18 cellular contexts compared by ENCODE assay signal in genomic region chrX:1763294-1763693, GRCh38.
DNase-seq lines count a peak whose midpoint lies in the region; ATAC-seq, FAIRE-seq and TF ChIP-seq lines count a peak whose summit lies in the region.
"Had no signal": no experiment of that assay in that cellular context is flagged by ENCODE, and none has a peak within 500 bp of the region (broad histone marks: within the 10 kb centered on the region; RNA-seq: fewer than 3 reads in every experiment).

No MANE protein-coding gene starts in this region.

- H3K27me3 ChIP-seq in HepG2 (ENCODE audit: control insufficient read depth in 1 of 2, insufficient read depth in 2 of 2, low read length in 2 of 2) (no peaks in the 10 kb centered on the region), right lobe of liver (no peaks in the 10 kb centered on the region), MG63 (no peaks in the 10 kb centered on the region)
- H3K27me3 ChIP-seq: BLaER1 had no signal

- TF ChIP-seq POLR2A in HepG2 (IDR thresholded peaks at IDR 0.05; ENCODE audit: insufficient read depth in 1 of 2, low read depth in 2 of 2, low read length in 2 of 2) = no peak
- TF ChIP-seq POLR2A in right lobe of liver (IDR thresholded peaks at IDR 0.05) = no peak

- no peak overlapping the region for H2AFZ ChIP-seq in HepG2 (ENCODE audit: low read length)

- H3K9ac ChIP-seq in HepG2 (ENCODE audit: insufficient read depth, low read depth, low read length) = no peak overlapping the region
- H3K9ac ChIP-seq: BLaER1 had no signal

- peak overlapping the region; percentile 41 for H3K4me3 Mint-ChIP-seq in activated T-helper 17 cell treated with anti-CD3 and anti-CD28 coated beads, Interleukin-2, amount 50 U/mL, for 72 hours
- no peak overlapping the region for H3K4me3 Mint-ChIP-seq in activated naive CD8-positive, alpha-beta T cell treated with anti-CD3 and anti-CD28 coated beads for 36 hours

- intact Hi-C loops in HepG2 (cut with micrococcal nuclease; ENCODE audit: unreplicated experiment) (no loop called here), right lobe of liver (cut with DNase I) (no loop called here)

- H3K27ac ChIP-seq in HepG2 (ENCODE audit: extremely low read length, insufficient read depth, low read length) (no peak overlapping the region), right lobe of liver (no peak overlapping the region)
- H3K27ac ChIP-seq: BLaER1 had no signal

- ATAC-seq in HepG2 = no peak
- ATAC-seq in right lobe of liver = no peak
- ATAC-seq in activated T-helper 17 cell treated with anti-CD3 and anti-CD28 coated beads, Interleukin-2, amount 50 U/mL, for 72 hours (replicated peaks) = peak; percentile 51
- no peak for ATAC-seq in HG02571 (IDR thresholded peaks at IDR 0.05; ENCODE audit: unreplicated experiment)
- ATAC-seq: K562 had no signal

- H3K36me3 Mint-ChIP-seq in activated T-helper 17 cell treated with anti-CD3 and anti-CD28 coated beads, Interleukin-2, amount 50 U/mL, for 72 hours (ENCODE audit: low read depth) = peaks cover 19% of the 10 kb centered on the region
- peaks cover 45% of the 10 kb centered on the region for H3K36me3 Mint-ChIP-seq in activated naive CD8-positive, alpha-beta T cell treated with anti-CD3 and anti-CD28 coated beads for 36 hours

- CTCF ChIA-PET in HepG2 (lab: Yijun Ruan, JAX; ENCODE audit: low intra/inter-chr PET ratio, low total read pairs) = no interaction called here

- TF ChIP-seq CTCF in HepG2 (CRISPR knock-in tag; IDR thresholded peaks at IDR 0.05) (no peak), right lobe of liver (IDR thresholded peaks at IDR 0.05) (no peak)

- H3K9me3 ChIP-seq in HepG2 (ENCODE audit: low read length) (peaks cover 24% of the 10 kb centered on the region), right lobe of liver (no peaks in the 10 kb centered on the region), MG63 (peaks cover 17% of the 10 kb centered on the region)

- FAIRE-seq in HepG2 (lab: Jason Lieb, UNC) = no peak
- FAIRE-seq: GM18507, K562, RCC 7860 had no signal

- WGBS in HepG2 (ENCODE audit: low lambda C conversion rate) = 56% methylated on average over 1 of the region's 5 CpGs
- 21% methylated on average over 4 of the region's 5 CpGs for WGBS in right lobe of liver (ENCODE audit: insufficient coverage, low coverage, low lambda C conversion rate, missing lambda C conversion rate)

- POLR2A ChIA-PET in HepG2 (lab: Yijun Ruan, JAX) = no interaction called here

- H3K4me1 ChIP-seq in HepG2 (ENCODE audit: insufficient read depth, low read length) (no peaks in the 10 kb centered on the region), right lobe of liver (no peaks in the 10 kb centered on the region)
- H3K4me1 ChIP-seq: BLaER1 had no signal

- peaks cover 8% of the 10 kb centered on the region for H3K9me3 Mint-ChIP-seq in activated T-helper 17 cell treated with anti-CD3 and anti-CD28 coated beads, Interleukin-2, amount 50 U/mL, for 72 hours
- H3K9me3 Mint-ChIP-seq in activated naive CD8-positive, alpha-beta T cell treated with anti-CD3 and anti-CD28 coated beads for 36 hours = peaks cover 21% of the 10 kb centered on the region

- H3K79me2 ChIP-seq in HepG2 (ENCODE audit: insufficient read depth, low read length) = no peaks in the 10 kb centered on the region

- peak overlapping the region; percentile 82 for H3K27ac Mint-ChIP-seq in activated T-helper 17 cell treated with anti-CD3 and anti-CD28 coated beads, Interleukin-2, amount 50 U/mL, for 72 hours
- no peak overlapping the region for H3K27ac Mint-ChIP-seq in activated naive CD8-positive, alpha-beta T cell treated with anti-CD3 and anti-CD28 coated beads for 36 hours

- no TSS peak for BruUV-seq in HepG2 (replicated peaks; lab: Mats Ljungman, UMichigan)

- H4K20me1 ChIP-seq in HepG2 (ENCODE audit: insufficient read depth, low read length) = no peaks in the 10 kb centered on the region
- H4K20me1 ChIP-seq: BLaER1 had no signal

- no peak overlapping the region for H3K4me2 ChIP-seq in HepG2 (ENCODE audit: low read depth, low read length)
- H3K4me2 ChIP-seq: BLaER1 had no signal

- no peak for TF ChIP-seq EP300 in HepG2 (IDR thresholded peaks at IDR 0.05; ENCODE audit: low read depth in 2 of 2, low read length in 2 of 2)
- TF ChIP-seq EP300 in HepG2 (CRISPR knock-in tag; IDR thresholded peaks at IDR 0.05; ENCODE audit: borderline replicate concordance) = no peak

- in situ Hi-C loops in HepG2 (cut with HindIII; ENCODE audit: extremely low pct_ligation_motif_present, low pct_unique_long_range_greater_than_20kb) = no loop called here

- H3K4me1 Mint-ChIP-seq in activated T-helper 17 cell treated with anti-CD3 and anti-CD28 coated beads, Interleukin-2, amount 50 U/mL, for 72 hours = no peaks in the 10 kb centered on the region
- no peaks in the 10 kb centered on the region for H3K4me1 Mint-ChIP-seq in activated naive CD8-positive, alpha-beta T cell treated with anti-CD3 and anti-CD28 coated beads for 36 hours

- H3K36me3 ChIP-seq in HepG2 (replicated peaks in 1 of 2; ENCODE audit: control insufficient read depth in 1 of 2, insufficient read depth in 2 of 2, low read length in 2 of 2) = no peaks in the 10 kb centered on the region
- H3K36me3 ChIP-seq in right lobe of liver = no peaks in the 10 kb centered on the region
- H3K36me3 ChIP-seq in MG63 = no peaks in the 10 kb centered on the region
- H3K36me3 ChIP-seq: BLaER1 had no signal

- no peak for DNase-seq in HepG2 (ENCODE audit: low spot score)
- no peak for DNase-seq in right lobe of liver
- DNase-seq in MG63 = peak; percentile 30
- no peak for DNase-seq in activated effector memory CD4-positive, alpha-beta T cell treated with Interleukin-2 at 50 U/mL for 16 hours
- no peak for DNase-seq in activated naive CD8-positive, alpha-beta T cell treated with anti-CD3 and anti-CD28 coated beads for 36 hours
- DNase-seq: DMS53, HCEC 1CT, NCI-H1417, NCI-H1930, NCI-H2171, NCI-H82, SHP77 treated with DMSO at 0.1 percent for 48 hours had no signal

- no peak overlapping the region for H3K4me3 ChIP-seq in HepG2 (replicated peaks in 1 of 3; ENCODE audit: insufficient read depth in 1 of 3, low read depth in 2 of 3, low read length in 3 of 3)
- no peak overlapping the region for H3K4me3 ChIP-seq in right lobe of liver
- no peak overlapping the region for H3K4me3 ChIP-seq in MG63
- H3K4me3 ChIP-seq: BLaER1, K562 had no signal

- TF ChIP-seq RAD21 in HepG2 (CRISPR knock-in tag; IDR thresholded peaks at IDR 0.05) = no peak

- H3K27me3 Mint-ChIP-seq in activated T-helper 17 cell treated with anti-CD3 and anti-CD28 coated beads, Interleukin-2, amount 50 U/mL, for 72 hours = no peaks in the 10 kb centered on the region
- no peaks in the 10 kb centered on the region for H3K27me3 Mint-ChIP-seq in activated naive CD8-positive, alpha-beta T cell treated with anti-CD3 and anti-CD28 coated beads for 36 hours

TF ChIP-seq in HepG2, 621 proteins besides CTCF, POLR2A, EP300 and RAD21:
- no peak for TF ChIP-seq ZNF660 (CRISPR knock-in tag; IDR thresholded peaks at IDR 0.05; ENCODE audit: borderline replicate concordance, low read depth)
- peak; percentile 46; the same call in 1 of the 2 replicates for TF ChIP-seq CEBPB (IDR thresholded peaks at IDR 0.05; ENCODE audit: borderline replicate concordance, low read depth, low read length)
